In the genomic region with DNA sequence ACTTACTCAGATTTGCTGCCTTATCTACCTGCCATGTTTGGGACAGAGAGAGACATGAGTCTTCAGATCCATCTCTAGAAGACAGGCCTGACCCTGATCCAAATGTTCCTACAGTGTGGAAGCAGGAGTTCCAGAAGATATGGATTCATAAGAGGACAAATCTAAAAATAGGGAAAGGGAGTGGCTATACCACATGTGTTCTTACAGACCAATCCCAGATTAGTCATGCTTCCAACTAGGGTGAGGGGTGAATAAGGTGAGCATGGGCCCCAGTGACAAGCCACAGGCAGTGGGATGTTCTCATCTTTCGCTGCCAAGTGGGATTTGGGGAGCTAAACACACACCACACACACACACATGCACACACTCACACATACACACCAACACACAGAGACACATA, we compare ENCODE assay signal across 15 cellular contexts.
"Had no signal": no experiment of that assay in that cellular context is flagged by ENCODE, and none has a peak within 500 bp of the region (broad histone marks: within the 10 kb centered on the region; RNA-seq: fewer than 3 reads in every experiment).

No MANE protein-coding gene starts in this region.

- H3K27me3 ChIP-seq: upper lobe of left lung had no signal

- FAIRE-seq: endothelial cell of umbilical vein had no signal

- H3K9me3 ChIP-seq: upper lobe of left lung had no signal

- H3K36me3 ChIP-seq: upper lobe of left lung had no signal

- DNase-seq: activated CD4-positive, alpha-beta T cell treated with anti-CD3 and anti-CD28 coated beads, Interleukin-2, amount 10 ng/mL, durations not matched to agents 7 days and 5 days; activated CD8-positive, alpha-beta memory T cell treated with anti-CD3 and anti-CD28 coated beads for 24 hours; activated naive CD8-positive, alpha-beta T cell treated with anti-CD3 and anti-CD28 coated beads for 36 hours; cortex of kidney; effector CD8-positive, alpha-beta T cell; foreskin melanocyte; head of caudate nucleus; immature natural killer cell; right cardiac atrium; stimulated activated CD4-positive, alpha-beta T cell treated with anti-CD3 and anti-CD28 coated beads, Interleukin-4, amount 100 ng/mL, for 4 hours; stimulated activated CD8-positive, alpha-beta memory T cell treated with anti-CD3 and anti-CD28 coated beads, Interleukin-4, amount 100 ng/mL, for 48 hours; stimulated activated naive CD4-positive, alpha-beta T cell treated with Interleukin-2 at 50 U/mL for 16 hours; upper lobe of left lung had no signal

- ATAC-seq: right cardiac atrium had no signal

- H3K4me2 ChIP-seq: smooth muscle cell had no signal

- H3K4me3 ChIP-seq: smooth muscle cell, upper lobe of left lung had no signal

- H3K27ac ChIP-seq: upper lobe of left lung had no signal
